37 cellular contexts compared by ENCODE assay signal in genomic region chr2:222668755-222669154, GRCh38. TPM values are rescaled to one million over a fixed set of nuclear protein-coding genes. Genes with fewer than 3 reads are reported as not detected.
"Had no signal": no experiment of that assay in that cellular context is flagged by ENCODE, and none has a peak within 500 bp of the region (broad histone marks: within the 10 kb centered on the region; RNA-seq: fewer than 3 reads in every experiment).

No MANE protein-coding gene starts in this region.

- H3K27ac Mint-ChIP-seq: activated B cell treated with CpG ODN at 0.5 μM for 24 hours; activated CD8-positive, alpha-beta T cell treated with anti-CD3 and anti-CD28 coated beads for 36 hours; activated naive CD4-positive, alpha-beta T cell treated with anti-CD3 and anti-CD28 coated beads for 36 hours; activated naive CD4-positive, alpha-beta T cell treated with anti-CD3 and anti-CD28 coated beads, Interleukin-2, amount 50 U/mL, for 72 hours; activated naive CD8-positive, alpha-beta T cell treated with anti-CD3 and anti-CD28 coated beads, Interleukin-2, amount 10 ng/mL, durations not matched to agents 7 days and 5 days; activated T-helper 1 cell treated with anti-CD3 and anti-CD28 coated beads, Interleukin-12 subunit alpha, Interleukin-12 subunit beta, Interleukin-2, Interleukin-4 antibody, amounts not matched to agents 30 ng/mL and 10 ng/mL and 1 ng/mL, durations not matched to agents 14 hours and 24 hours and 36 hours; activated T-helper 2 cell treated with anti-CD3 and anti-CD28 coated beads, Interferon-gamma antibody, Interleukin-2, Interleukin-4, amounts not matched to agents 10 μg/mL and 5 μg/mL and 100 μg/mL, durations not matched to agents 14 hours and 24 hours and 36 hours; brain; T-helper 17 cell; T-helper 2 cell treated with Interferon-gamma antibody and Interleukin-4, amounts not matched to agents 5 μg/mL and 100 μg/mL, for 36 hours had no signal

- FAIRE-seq: endometrium, endothelial cell of umbilical vein had no signal

- ATAC-seq: activated CD4-positive, CD25-positive, alpha-beta regulatory T cell treated with anti-CD3 and anti-CD28 coated beads, Interleukin-2, amount 50 U/mL, for 24 hours; activated CD8-positive, alpha-beta T cell treated with anti-CD3 and anti-CD28 coated beads for 36 hours; activated naive CD4-positive, alpha-beta T cell treated with anti-CD3 and anti-CD28 coated beads, Interleukin-2, amount 50 U/mL, for 72 hours; gastroesophageal sphincter; T-helper 17 cell had no signal

- H3K27ac ChIP-seq: ascending aorta, breast epithelium, cardiac muscle cell, colonic mucosa, epithelial cell of prostate, esophagus squamous epithelium, gastroesophageal sphincter, WERI-Rb-1 had no signal

- H3K4me3 Mint-ChIP-seq: activated B cell treated with CpG ODN at 0.5 μM for 24 hours; activated CD8-positive, alpha-beta T cell treated with anti-CD3 and anti-CD28 coated beads for 36 hours; activated naive CD4-positive, alpha-beta T cell treated with anti-CD3 and anti-CD28 coated beads for 36 hours; activated naive CD8-positive, alpha-beta T cell treated with anti-CD3 and anti-CD28 coated beads, Interleukin-2, amount 10 ng/mL, durations not matched to agents 7 days and 5 days; activated T-helper 1 cell treated with anti-CD3 and anti-CD28 coated beads, Interleukin-12 subunit alpha, Interleukin-12 subunit beta, Interleukin-2, Interleukin-4 antibody, amounts not matched to agents 30 ng/mL and 10 ng/mL and 1 ng/mL, durations not matched to agents 14 hours and 24 hours and 36 hours; brain; T-helper 17 cell; T-helper 2 cell treated with Interferon-gamma antibody and Interleukin-4, amounts not matched to agents 5 μg/mL and 100 μg/mL, for 36 hours had no signal

- H3K4me3 ChIP-seq: ascending aorta, breast epithelium, cardiac muscle cell, colonic mucosa, esophagus squamous epithelium, gastroesophageal sphincter had no signal

- H3K9me3 Mint-ChIP-seq: activated B cell treated with CpG ODN at 0.5 μM for 24 hours; activated CD8-positive, alpha-beta T cell treated with anti-CD3 and anti-CD28 coated beads for 36 hours; activated naive CD4-positive, alpha-beta T cell treated with anti-CD3 and anti-CD28 coated beads for 36 hours; activated naive CD4-positive, alpha-beta T cell treated with anti-CD3 and anti-CD28 coated beads, Interleukin-2, amount 50 U/mL, for 72 hours; activated naive CD8-positive, alpha-beta T cell treated with anti-CD3 and anti-CD28 coated beads, Interleukin-2, amount 10 ng/mL, durations not matched to agents 7 days and 5 days; activated T-helper 1 cell treated with anti-CD3 and anti-CD28 coated beads, Interleukin-12 subunit alpha, Interleukin-12 subunit beta, Interleukin-2, Interleukin-4 antibody, amounts not matched to agents 30 ng/mL and 10 ng/mL and 1 ng/mL, durations not matched to agents 14 hours and 24 hours and 36 hours; activated T-helper 2 cell treated with anti-CD3 and anti-CD28 coated beads, Interferon-gamma antibody, Interleukin-2, Interleukin-4, amounts not matched to agents 10 μg/mL and 5 μg/mL and 100 μg/mL, durations not matched to agents 14 hours and 24 hours and 36 hours; T-helper 2 cell treated with Interferon-gamma antibody and Interleukin-4, amounts not matched to agents 5 μg/mL and 100 μg/mL, for 36 hours had no signal

- DNase-seq: activated B cell treated with CpG ODN at 0.5 μM for 24 hours; activated CD4-positive, alpha-beta T cell treated with anti-CD3 and anti-CD28 coated beads for 48 hours; activated CD4-positive, alpha-beta T cell treated with anti-CD3 and anti-CD28 coated beads, Interleukin-2, amount 50 U/mL, for 1 hour; activated CD4-positive, alpha-beta T cell treated with anti-CD3 and anti-CD28 coated beads, Interleukin-2, amount 50 U/mL, for 48 hours; activated CD8-positive, alpha-beta memory T cell treated with anti-CD3 and anti-CD28 coated beads for 24 hours; activated CD8-positive, alpha-beta T cell treated with anti-CD3 and anti-CD28 coated beads for 36 hours; activated effector memory CD4-positive, alpha-beta T cell treated with anti-CD3 and anti-CD28 coated beads, Interleukin-2, amount 50 U/mL, for 16 hours; activated naive CD4-positive, alpha-beta T cell treated with anti-CD3 and anti-CD28 coated beads for 36 hours; activated naive CD8-positive, alpha-beta T cell treated with anti-CD3 and anti-CD28 coated beads, Interleukin-2, amount 10 ng/mL, durations not matched to agents 7 days and 5 days; activated T-cell treated with anti-CD3 and anti-CD28 coated beads, Interleukin-2, amount 50 U/mL, for 48 hours; central memory CD4-positive, alpha-beta T cell; cerebellar nuclear complex; colonic mucosa; effector CD8-positive, alpha-beta T cell; esophagus squamous epithelium; foreskin melanocyte; T-helper 1 cell; T-helper 17 cell; T1000; WERI-Rb-1 had no signal

- H3K9me3 ChIP-seq: ascending aorta, breast epithelium, colonic mucosa, esophagus squamous epithelium, gastroesophageal sphincter had no signal

- H3K27me3 ChIP-seq: ascending aorta, breast epithelium, colonic mucosa had no signal

- H3K4me1 ChIP-seq: breast epithelium, colonic mucosa had no signal

- H3K36me3 ChIP-seq: ascending aorta, breast epithelium, cardiac muscle cell, colonic mucosa, esophagus squamous epithelium, gastroesophageal sphincter, WERI-Rb-1 had no signal

- H3K36me3 Mint-ChIP-seq: activated naive CD8-positive, alpha-beta T cell treated with anti-CD3 and anti-CD28 coated beads, Interleukin-2, amount 10 ng/mL, durations not matched to agents 7 days and 5 days; brain had no signal

RNA-seq across cellular contexts. Expression of gene MOGAT1, which starts 2.7 kb away (rescaled TPM):
- total RNA-seq: activated B cell treated with CpG ODN at 0.5 μM for 24 hours; activated CD8-positive, alpha-beta T cell treated with anti-CD3 and anti-CD28 coated beads for 36 hours; activated naive CD4-positive, alpha-beta T cell treated with anti-CD3 and anti-CD28 coated beads for 36 hours; activated naive CD4-positive, alpha-beta T cell treated with anti-CD3 and anti-CD28 coated beads, Interleukin-2, amount 50 U/mL, for 72 hours; activated naive CD8-positive, alpha-beta T cell treated with anti-CD3 and anti-CD28 coated beads, Interleukin-2, amount 10 ng/mL, durations not matched to agents 7 days and 5 days; activated T-helper 1 cell treated with anti-CD3 and anti-CD28 coated beads, Interleukin-12 subunit alpha, Interleukin-12 subunit beta, Interleukin-2, Interleukin-4 antibody, amounts not matched to agents 30 ng/mL and 10 ng/mL and 1 ng/mL, durations not matched to agents 14 hours and 24 hours and 36 hours; activated T-helper 2 cell treated with anti-CD3 and anti-CD28 coated beads, Interferon-gamma antibody, Interleukin-2, Interleukin-4, amounts not matched to agents 10 μg/mL and 5 μg/mL and 100 μg/mL, durations not matched to agents 14 hours and 24 hours and 36 hours; ascending aorta; cardiac muscle cell; dermis microvascular lymphatic vessel endothelial cell; endothelial cell of umbilical vein; esophagus squamous epithelium; fibroblast of lung; fibroblast of villous mesenchyme; gastroesophageal sphincter; glomerular endothelial cell; T-helper 17 cell had no signal
- polyA plus RNA-seq: cardiac muscle cell, endothelial cell of umbilical vein, fibroblast of lung had no signal
